ENCODE assay signal across 8 cellular contexts in genomic region chr5:43514816-43515677, GRCh38. TPM values are rescaled to one million over a fixed set of nuclear protein-coding genes. Genes with fewer than 3 reads are reported as not detected.
DNase-seq lines count a peak whose midpoint lies in the region; ATAC-seq, FAIRE-seq and TF ChIP-seq lines count a peak whose summit lies in the region.

Gene C5orf34, minus strand, starts transcription at chr5:43515148. Its CDS starts 5,809 bp downstream, at chr5:43509339.

- POLR2A ChIA-PET in activated CD4-positive, alpha-beta T cell treated with anti-CD3 and anti-CD28 coated beads for 36 hours (lab: Charles Lee) = interaction anchor here (0.6 to 1.4 kb wide), 8 partner anchors 26 to 394 kb away, joined by 3 to 19 read pairs (median 4); partner anchors contain the start of genes NNT and TMEM267

- no peaks in the 10 kb centered on the region for H3K36me3 ChIP-seq in BE2C

- H3K4me3 Mint-ChIP-seq in activated CD4-positive, alpha-beta T cell treated with anti-CD3 and anti-CD28 coated beads for 36 hours = peak within 1 kb of the TSS; percentile 89

- H3K36me3 Mint-ChIP-seq in activated CD4-positive, alpha-beta T cell treated with anti-CD3 and anti-CD28 coated beads for 36 hours (ENCODE audit: low read depth) = peaks cover 16% of the 10 kb centered on the region

- no peaks in the 10 kb centered on the region for H3K27me3 Mint-ChIP-seq in activated CD4-positive, alpha-beta T cell treated with anti-CD3 and anti-CD28 coated beads for 36 hours

- peak within 1 kb of the TSS; percentile 76 for H3K27ac ChIP-seq in cingulate gyrus (ENCODE audit: low read depth, low read length)
- H3K27ac ChIP-seq in layer of hippocampus (ENCODE audit: low read depth, low read length) = peak within 1 kb of the TSS; percentile 59

- ATAC-seq in HG03442 (IDR thresholded peaks at IDR 0.05; ENCODE audit: unreplicated experiment) = peak; percentile 98
- peak; percentile 93 for ATAC-seq in activated CD4-positive, alpha-beta T cell treated with anti-CD3 and anti-CD28 coated beads for 36 hours

- TF ChIP-seq CTCF in BE2C (IDR thresholded peaks at IDR 0.05; ENCODE audit: low read depth, low read length) = no peak

- DNase-seq in BE2C (peak; percentile 97), GM19239 (ENCODE audit: insufficient read length, low spot score) (peak; percentile 97), NCI-H510A treated with DMSO at 0.1 percent for 48 hours (lab: John Stamatoyannopoulos, UW) (peak; percentile 98)
- peak; percentile 97 for DNase-seq in activated CD4-positive, alpha-beta T cell treated with anti-CD3 and anti-CD28 coated beads for 36 hours
- peak; percentile 93 to 96 (median 94) for DNase-seq in stimulated activated CD4-positive, alpha-beta T cell treated with anti-CD3 and anti-CD28 coated beads, Interleukin-1b, Interleukin-23, amount 100 ng/mL, for 24 hours (ENCODE audit: low read depth in 4 of 4, low spot score in 1 of 4)

- H3K27ac Mint-ChIP-seq in activated CD4-positive, alpha-beta T cell treated with anti-CD3 and anti-CD28 coated beads for 36 hours = peak within 1 kb of the TSS; percentile 99

- no peaks in the 10 kb centered on the region for H3K4me1 ChIP-seq in BE2C

- peaks cover 23% of the 10 kb centered on the region for H3K4me1 Mint-ChIP-seq in activated CD4-positive, alpha-beta T cell treated with anti-CD3 and anti-CD28 coated beads for 36 hours

- H3K9me3 Mint-ChIP-seq in activated CD4-positive, alpha-beta T cell treated with anti-CD3 and anti-CD28 coated beads for 36 hours (ENCODE audit: low read depth) = no peaks in the 10 kb centered on the region

- no peaks in the 10 kb centered on the region for H3K27me3 ChIP-seq in BE2C
- H3K27me3 ChIP-seq in layer of hippocampus (ENCODE audit: control insufficient read depth, insufficient read depth, low read length) = no peaks in the 10 kb centered on the region

- intact Hi-C loops in activated CD4-positive, alpha-beta T cell treated with anti-CD3 and anti-CD28 coated beads for 36 hours (cut with DNase I, micrococcal nuclease) = loop anchor here (1.0 to 10.0 kb wide), 12 partner anchors 31 to 1590 kb away; partner anchors contain the start of genes HMGCS1 (in 2 of the 2), FBXO4 (in 1 of the 2), NNT (in 1 of the 2) and TMEM267 (in 1 of the 2)

- FAIRE-seq in GM19239 (lab: Jason Lieb, UNC) = peak; percentile 93

- H3K9me3 ChIP-seq in BE2C = no peaks in the 10 kb centered on the region

- peak within 1 kb of the TSS; percentile 94 for H3K4me3 ChIP-seq in BE2C (ENCODE audit: low read depth, low read length)

- CTCF ChIA-PET in activated CD4-positive, alpha-beta T cell treated with anti-CD3 and anti-CD28 coated beads for 36 hours (lab: Charles Lee) = interaction anchor here (0.6 to 3.3 kb wide), 5 partner anchors 9 to 1650 kb away, joined by 3 to 26 read pairs (median 3); partner anchors contain the start of genes TMEM267 and ZNF131

RNA-seq across cellular contexts. Expression of gene C5orf34, which starts in this region (rescaled TPM):
- 0.57 TPM for polyA plus RNA-seq in BE2C (2012; ENCODE audit: insufficient read depth, insufficient read length, low read depth)
- 10 to 100 TPM; 14.4 to 16.8 TPM for total RNA-seq in activated CD4-positive, alpha-beta T cell treated with anti-CD3 and anti-CD28 coated beads for 36 hours

Comparison
In these comparisons a context has a peak if more than half of its experiments do, and no peak if none do; other contexts are left out.
1. Peak in every context shown above with its lines: DNase-seq, ATAC-seq, H3K4me3 ChIP-seq and H3K27ac ChIP-seq.